Comparison of ENCODE assay signal across 1 cellular context in genomic region chr19:8005534-8006256, GRCh38.
A peak's percentile ranks its signal among the peaks of the same experiment; 100 is the strongest.
TF ChIP-seq lines count a peak whose summit lies in the region.

TSS of gene ELAVL1 (minus strand) at chr19:8005641. CDS start at chr19:7991815, 13,826 bp downstream.

TF ChIP-seq in K562, 482 proteins besides CTCF, POLR2A, EP300 and RAD21 (continued from another document and continues in another):
- TF ChIP-seq CHD7 (IDR thresholded peaks at IDR 0.05; ENCODE audit: low read depth, low read length) = no peak
- TF ChIP-seq HMBOX1 (IDR thresholded peaks at IDR 0.05) = no peak
- TF ChIP-seq NKRF (IDR thresholded peaks at IDR 0.05; ENCODE audit: borderline replicate concordance) = peak; percentile 57; the same call in 1 of the 2 replicates
- peak; percentile 70 to 81 for TF ChIP-seq MAZ (CRISPR knock-in tag; conservative IDR thresholded peaks at IDR 0.05 in 1 of 2, IDR thresholded peaks at IDR 0.05 in 1 of 2)
- TF ChIP-seq ZNF12 (CRISPR knock-in tag; IDR thresholded peaks at IDR 0.05) = no peak; the same call in 1 of the 2 replicates
- TF ChIP-seq L3MBTL2 (IDR thresholded peaks at IDR 0.05) = peak; percentile 30
- 0 out of 2 replicates have a peak, but pooled peaks have one; percentile 29 for TF ChIP-seq PML (IDR thresholded peaks at IDR 0.05; ENCODE audit: low read length)
- 0 out of 2 replicates have a peak, but pooled peaks have one; percentile 22 for TF ChIP-seq MYC (IDR thresholded peaks at IDR 0.05; ENCODE audit: low read depth, low read length)
- TF ChIP-seq MYC (CRISPR knock-in tag; IDR thresholded peaks at IDR 0.05; ENCODE audit: borderline replicate concordance, low read depth) = no peak
- no peak; the same call in 1 of the 2 replicates for TF ChIP-seq ZHX1 (conservative IDR thresholded peaks at IDR 0.05; ENCODE audit: low read length)
- no peak for TF ChIP-seq POLR3A (IDR thresholded peaks at IDR 0.05; ENCODE audit: borderline replicate concordance, extremely low read depth, insufficient read depth, insufficient read length)
- no peak for TF ChIP-seq PYGO2 (tag; IDR thresholded peaks at IDR 0.05)
- TF ChIP-seq FOXJ3 (CRISPR knock-in tag; IDR thresholded peaks at IDR 0.05) = no peak
- TF ChIP-seq ZBTB7A (IDR thresholded peaks at IDR 0.05; ENCODE audit: borderline replicate concordance, control insufficient read depth, low read depth, low read length) = no peak; the same call in 1 of the 2 replicates
- TF ChIP-seq ZEB2 (IDR thresholded peaks at IDR 0.05) = 0 out of 2 replicates have a peak, but pooled peaks have one; percentile 17
- TF ChIP-seq ZNF830 (CRISPR knock-in tag; IDR thresholded peaks at IDR 0.05) = no peak
- no peak; the same call in 1 of the 2 replicates for TF ChIP-seq ZNF766 (CRISPR knock-in tag; conservative IDR thresholded peaks at IDR 0.05)
- peak; percentile 48; the same call in 1 of the 2 replicates for TF ChIP-seq ZBTB12 (CRISPR knock-in tag; IDR thresholded peaks at IDR 0.05)
- 0 out of 2 replicates have a peak, but pooled peaks have one; percentile 28 for TF ChIP-seq ZNF592 (IDR thresholded peaks at IDR 0.05)
- peak; percentile 89 for TF ChIP-seq KDM5B (IDR thresholded peaks at IDR 0.05; ENCODE audit: insufficient replicate concordance, low read depth, low read length)
- TF ChIP-seq MECOM (CRISPR knock-in tag; IDR thresholded peaks at IDR 0.05) = no peak
- no peak for TF ChIP-seq SRSF3 (IDR thresholded peaks at IDR 0.05; ENCODE audit: insufficient read depth, low read length)
- TF ChIP-seq FOSL1 (tag; conservative IDR thresholded peaks at IDR 0.05) = no peak
- TF ChIP-seq HEY1 (CRISPR knock-in tag; IDR thresholded peaks at IDR 0.05; ENCODE audit: borderline replicate concordance) = no peak
- no peak for TF ChIP-seq DMBX1 (CRISPR knock-in tag; IDR thresholded peaks at IDR 0.05; ENCODE audit: borderline replicate concordance)
- TF ChIP-seq TCF15 (CRISPR knock-in tag; IDR thresholded peaks at IDR 0.05) = no peak
- no peak for TF ChIP-seq HNRNPH1 (optimal IDR thresholded peaks at IDR 0.05; ENCODE audit: low read depth, low read length)
- no peak for TF ChIP-seq HOXB6 (CRISPR knock-in tag; IDR thresholded peaks at IDR 0.05; ENCODE audit: borderline replicate concordance)
